In genomic region chr4:158535130-158535614, GRCh38 we compare ENCODE assay signal across 10 cellular contexts. TPM values are rescaled to one million over a fixed set of nuclear protein-coding genes. Genes with fewer than 3 reads are reported as not detected.
DNase-seq lines count a peak whose midpoint lies in the region; ATAC-seq and TF ChIP-seq lines count a peak whose summit lies in the region.
"Had no signal": no experiment of that assay in that cellular context is flagged by ENCODE, and none has a peak within 500 bp of the region (broad histone marks: within the 10 kb centered on the region; RNA-seq: fewer than 3 reads in every experiment).

No MANE protein-coding gene starts in this region.

- H3K36me3 Mint-ChIP-seq in effector memory CD8-positive, alpha-beta T cell (ENCODE audit: insufficient read depth), result peaks cover 2% of the 10 kb centered on the region

- H3K9me3 Mint-ChIP-seq in effector memory CD8-positive, alpha-beta T cell, result peaks cover 0 to 2% of the 10 kb centered on the region in 2 donors

- H3K27me3 Mint-ChIP-seq in effector memory CD8-positive, alpha-beta T cell, result peaks cover 0 to 14% of the 10 kb centered on the region in 2 donors

- intact Hi-C loops in lower lobe of right lung (cut with DNase I), result no loop called here

- no peaks in the 10 kb centered on the region for H3K9me3 ChIP-seq in lower lobe of right lung

- H3K27ac Mint-ChIP-seq in effector memory CD8-positive, alpha-beta T cell, result no peak overlapping the region

- peaks cover 5% of the 10 kb centered on the region for H3K4me1 ChIP-seq in lower lobe of right lung

- H3K27ac ChIP-seq in lower lobe of right lung, result no peak overlapping the region

- no peak for TF ChIP-seq CTCF in choroid plexus epithelial cell (conservative IDR thresholded peaks at IDR 0.05; ENCODE audit: low read depth, low read length)
- no peak for TF ChIP-seq CTCF in lower lobe of right lung (IDR thresholded peaks at IDR 0.05)

- H3K4me1 Mint-ChIP-seq in effector memory CD8-positive, alpha-beta T cell (ENCODE audit: low read depth in 2 of 2), result no peaks in the 10 kb centered on the region

- peak; percentile 62 for ATAC-seq in GM19025 (IDR thresholded peaks at IDR 0.05; ENCODE audit: low read depth, unreplicated experiment)
- no peak for ATAC-seq in lower lobe of right lung
- no peak for ATAC-seq in effector memory CD8-positive, alpha-beta T cell (replicated peaks)

- DNase-seq in AG08395 (ENCODE audit: low spot score), result peak; percentile 21
- peak; percentile 85 for DNase-seq in LHCN-M2 (ENCODE audit: low read depth)
- DNase-seq in choroid plexus epithelial cell (ENCODE audit: low read depth), result peak; percentile 79
- DNase-seq in NCI-H345 (lab: John Stamatoyannopoulos, UW), result no peak
- DNase-seq in lower lobe of right lung, result no peak
- DNase-seq in DMS153 (lab: John Stamatoyannopoulos, UW), result no peak
- DNase-seq in effector memory CD8-positive, alpha-beta T cell, result no peak

- H3K4me3 Mint-ChIP-seq in effector memory CD8-positive, alpha-beta T cell, result no peak overlapping the region

- no peaks in the 10 kb centered on the region for H3K36me3 ChIP-seq in lower lobe of right lung

- no peaks in the 10 kb centered on the region for H3K27me3 ChIP-seq in lower lobe of right lung (ENCODE audit: low read depth)

- H3K4me3 ChIP-seq in choroid plexus epithelial cell (ENCODE audit: low read depth, low read length), result no peak overlapping the region
- no peak overlapping the region for H3K4me3 ChIP-seq in lower lobe of right lung

RNA-seq across cellular contexts. Expression of gene RXFP1, which starts 13.5 kb away (rescaled TPM):
- 0.23 and 0.32 TPM in 2 replicates for total RNA-seq in LHCN-M2 (2014; rRNA removed)
- polyA plus RNA-seq in LHCN-M2 (2012), result 0.36 TPM
- total RNA-seq in lower lobe of right lung, result 6.9 TPM
- total RNA-seq: dermis microvascular lymphatic vessel endothelial cell, OCI-LY7 had no signal

Comparison
In these comparisons a context has a peak if more than half of its experiments do, and no peak if none do; other contexts are left out.
1. DNase-seq: peak in AG08395 (single experiment), LHCN-M2 (single experiment) and choroid plexus epithelial cell (single experiment); none in NCI-H345 (single experiment), lower lobe of right lung (single experiment), DMS153 (single experiment) and effector memory CD8-positive, alpha-beta T cell (0 of 3).